ENCODE assay signal across 14 cellular contexts in the genomic region with DNA sequence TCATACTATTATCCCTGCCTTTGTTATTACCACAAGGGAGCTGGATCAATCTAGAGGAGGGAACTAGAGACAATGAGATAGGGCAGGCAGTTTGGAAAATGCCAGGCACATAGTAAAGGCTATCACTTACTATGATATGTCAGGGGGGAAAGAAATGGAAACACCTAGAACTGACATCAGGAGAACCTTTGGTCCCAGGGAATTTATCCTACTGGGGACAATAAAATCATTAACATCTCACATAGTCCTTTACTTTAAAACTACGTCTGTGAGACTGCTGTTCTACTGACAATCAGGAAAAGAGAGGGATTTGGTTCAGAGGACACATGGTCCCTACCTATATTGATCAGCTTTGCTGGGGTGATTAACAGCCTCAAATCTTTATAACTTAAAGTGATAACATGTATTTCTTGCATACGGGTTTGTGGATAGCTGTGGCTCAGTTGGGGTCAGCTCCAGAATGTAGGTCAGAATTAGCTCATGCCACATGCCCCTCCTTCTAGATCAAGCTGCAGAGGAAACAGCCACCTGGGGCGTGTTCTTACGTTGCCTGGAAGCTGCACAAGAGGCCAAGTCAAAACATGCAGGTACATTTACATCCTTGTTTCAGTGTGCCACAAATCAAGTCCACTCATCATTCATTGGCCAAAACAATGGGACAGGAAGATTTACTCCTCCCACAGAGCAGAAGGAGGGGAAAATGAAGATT. TPM values are rescaled to one million over a fixed set of nuclear protein-coding genes. Genes with fewer than 3 reads are reported as not detected.
A peak's percentile ranks its signal among the peaks of the same experiment; 100 is the strongest.
DNase-seq lines count a peak whose midpoint lies in the region; ATAC-seq, FAIRE-seq and TF ChIP-seq lines count a peak whose summit lies in the region.
"Had no signal": no experiment of that assay in that cellular context is flagged by ENCODE, and none has a peak within 500 bp of the region (broad histone marks: within the 10 kb centered on the region; RNA-seq: fewer than 3 reads in every experiment).

No MANE protein-coding gene starts in this region.

- H3K27ac ChIP-seq in kidney (ENCODE audit: low read depth in 2 of 2, low read length in 2 of 2) (peak overlapping the region in 1 of 2 donors; percentile 26), tibial nerve (peak overlapping the region in 3 of 4 donors; percentile 24 to 56 (median 52))

- H3K27me3 Mint-ChIP-seq in MCF 10A (ENCODE audit: insufficient read depth, unreplicated experiment): no peaks in the 10 kb centered on the region

- TF ChIP-seq CTCF in MCF 10A (IDR thresholded peaks at IDR 0.05; ENCODE audit: unreplicated experiment): no peak
- no peak for TF ChIP-seq CTCF in kidney (IDR thresholded peaks at IDR 0.05; ENCODE audit: borderline replicate concordance, extremely low read depth, insufficient read depth)
- TF ChIP-seq CTCF in tibial nerve (IDR thresholded peaks at IDR 0.05): no peak

- WGBS in tibial nerve, 2 donors: 50 to 61% methylated on average over 4 of the region's 4 CpGs

- ATAC-seq in HG03521 (IDR thresholded peaks at IDR 0.05; ENCODE audit: unreplicated experiment): no peak
- ATAC-seq in GM21717 (IDR thresholded peaks at IDR 0.05; ENCODE audit: unreplicated experiment): no peak
- ATAC-seq in HG03469 (IDR thresholded peaks at IDR 0.05; ENCODE audit: unreplicated experiment): no peak

- no peak for FAIRE-seq in kidney (lab: Jason Lieb, UNC)
- FAIRE-seq: A204.1 had no signal

- DNase-seq in NCI-H1436 treated with DMSO at 0.1 percent for 48 hours (lab: John Stamatoyannopoulos, UW): peak; percentile 37
- no peak for DNase-seq in NCI-H1436 (lab: John Stamatoyannopoulos, UW)
- peak; percentile 92 for DNase-seq in MCF 10A (ENCODE audit: unreplicated experiment)
- DNase-seq in kidney: peak; percentile 73
- no peak for DNase-seq in tibial nerve (ENCODE audit: low spot score in 2 of 2)
- DNase-seq: activated CD4-positive, alpha-beta T cell treated with anti-CD3 and anti-CD28 coated beads for 1 hour; activated T-cell treated with anti-CD3 and anti-CD28 coated beads, Interleukin-2, amount 50 U/mL, for 1 hour; IMR-90; nucleus accumbens had no signal

- peak overlapping the region; percentile 60 for H3K27ac Mint-ChIP-seq in MCF 10A (ENCODE audit: low read depth, unreplicated experiment)

- no peaks in the 10 kb centered on the region for H3K27me3 ChIP-seq in tibial nerve

- H3K9ac ChIP-seq in kidney (ENCODE audit: low read length in 2 of 2): no peak overlapping the region

- H3K9me3 ChIP-seq in kidney (ENCODE audit: control insufficient read depth in 1 of 2, low read length in 2 of 2) (no peaks in the 10 kb centered on the region), tibial nerve (no peaks in the 10 kb centered on the region)

- no peak for TF ChIP-seq POLR2A in tibial nerve (IDR thresholded peaks at IDR 0.05)

- H3K4me3 ChIP-seq in kidney (ENCODE audit: low read length in 2 of 2): no peak overlapping the region
- no peak overlapping the region for H3K4me3 ChIP-seq in tibial nerve

- peaks cover 16% of the 10 kb centered on the region for H3K36me3 Mint-ChIP-seq in MCF 10A (ENCODE audit: insufficient read depth, unreplicated experiment)

- BruUV-seq in MCF 10A (replicated peaks; lab: Mats Ljungman, UMichigan): no TSS peak

- H3K36me3 ChIP-seq in kidney (ENCODE audit: control insufficient read depth in 1 of 2, insufficient read depth in 2 of 2, low read length in 2 of 2): peaks cover 0 to 8% of the 10 kb centered on the region in 2 donors
- peaks cover 0 to 19% (median 0%) of the 10 kb centered on the region in 3 donors for H3K36me3 ChIP-seq in tibial nerve

- no peak for TF ChIP-seq EP300 in tibial nerve (IDR thresholded peaks at IDR 0.05)

- H3K4me3 Mint-ChIP-seq in MCF 10A (ENCODE audit: unreplicated experiment): peak overlapping the region; percentile 44

- no peaks in the 10 kb centered on the region for H3K9me3 Mint-ChIP-seq in MCF 10A (ENCODE audit: unreplicated experiment)

- POLR2A ChIA-PET in MCF 10A (lab: Yijun Ruan, JAX): interaction anchor here (0.6 to 7.7 kb wide), 15 partner anchors 9 to 1506 kb away, joined by 3 to 92 read pairs (median 6); partner anchors contain the start of genes MRPL50, RNF20 and ZNF189

- peaks cover 0 to 3% of the 10 kb centered on the region in 2 donors for H3K4me1 ChIP-seq in kidney (ENCODE audit: control insufficient read depth in 1 of 2, insufficient read depth in 1 of 2, low read depth in 1 of 2, low read length in 2 of 2)
- peaks cover 0 to 30% (median 0%) of the 10 kb centered on the region in 4 donors for H3K4me1 ChIP-seq in tibial nerve

- intact Hi-C loops in MCF 10A (cut with micrococcal nuclease): no loop called here
- intact Hi-C loops in kidney (cut with DNase I): no loop called here

- CTCF ChIA-PET in MCF 10A (lab: Yijun Ruan, JAX): interaction anchor here (0.7 to 15.0 kb wide), 8 partner anchors 8 to 51 kb away, joined by 3 to 173 read pairs (median 5); a partner anchor contains a TSS

- peaks cover 68% of the 10 kb centered on the region for H3K4me1 Mint-ChIP-seq in MCF 10A (ENCODE audit: insufficient read depth, unreplicated experiment)

RNA-seq across cellular contexts. Expression of gene ALDOB, which starts 43.9 kb away (rescaled TPM):
- total RNA-seq in MCF 10A (2022) (not detected in 2 replicates), kidney (11.0 TPM), tibial nerve (not detected)
- 4,265 TPM for polyA plus RNA-seq in kidney (ENCODE audit: insufficient read depth, low read depth, low replicate concordance)
- total RNA-seq: IMR-90, OCI-LY7 had no signal
- polyA plus RNA-seq: IMR-90 had no signal

RNA-seq across cellular contexts. Expression of gene RNF20, which starts 54.2 kb away (rescaled TPM):
- total RNA-seq in MCF 10A (2022): 38.4 and 41.6 TPM in 2 replicates
- 43.2 TPM for total RNA-seq in kidney
- polyA plus RNA-seq in kidney (ENCODE audit: insufficient read depth, low read depth, low replicate concordance): 15.8 TPM
- 10 to 100 TPM; 17.8 to 28.5 (median 23.8) TPM for total RNA-seq in tibial nerve

Comparison
In these comparisons a context has a peak if more than half of its experiments do, and no peak if none do; other contexts are left out.
1. DNase-seq: peak in NCI-H1436 treated with DMSO at 0.1 percent for 48 hours (single experiment), MCF 10A (single experiment) and kidney (single experiment); none in NCI-H1436 (single experiment) and tibial nerve (0 of 2).
2. RNA of gene ALDOB, which starts 43.9 kb away (total RNA-seq): 11.0 TPM in kidney (single experiment); not detected in MCF 10A and not detected in tibial nerve; every median in the first group is over 10 times any median in the second.